ENCODE assay signal across 8 cellular contexts in the genomic region with DNA sequence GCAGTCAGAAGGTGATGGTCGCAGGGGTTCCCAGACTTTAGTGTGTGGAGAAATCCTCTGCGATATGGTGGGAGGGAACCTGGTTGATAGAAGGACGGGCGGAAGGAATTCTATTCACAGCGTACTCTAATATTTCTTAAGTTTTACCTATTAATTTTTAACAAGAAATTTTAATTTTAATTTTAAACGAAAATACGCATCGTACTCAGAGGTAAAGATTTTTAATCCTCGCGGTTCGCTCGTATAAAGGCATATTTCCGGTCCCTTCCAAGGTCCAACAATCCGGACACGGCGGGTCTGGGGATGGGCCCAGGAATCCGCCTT. TPM values are rescaled to one million over a fixed set of nuclear protein-coding genes. Genes with fewer than 3 reads are reported as not detected.
DNase-seq lines count a peak whose midpoint lies in the region; ATAC-seq and TF ChIP-seq lines count a peak whose summit lies in the region.

No MANE protein-coding gene starts in this region.

- H3K4ac ChIP-seq in IMR-90 (ENCODE audit: low read depth, low read length) = peak overlapping the region; percentile 81

- dilution Hi-C loops in IMR-90 (cut with HindIII; ENCODE audit: low sequenced_read_pairs, unreplicated experiment) = no loop called here

- peak overlapping the region; percentile 69 for H3K9ac ChIP-seq in IMR-90 (ENCODE audit: low read depth, low read length)

- WGBS in IMR-90 (ENCODE audit: extremely low coverage in 2 of 2, insufficient read length in 1 of 2), 2 experiments = 2% methylated on average over 8 of the region's 17 CpGs; no CpG with 5 or more reads in 1 of the 2 experiments

- in situ Hi-C loops in IMR-90 (cut with MboI; ENCODE audit: low sequenced_read_pairs) = no loop called here

- peak overlapping the region; percentile 91 for H2AFZ ChIP-seq in IMR-90 (replicated peaks; ENCODE audit: low read length, poor library complexity)

- ATAC-seq in IMR-90 (ENCODE audit: low read depth) (no peak), naive B cell (ENCODE audit: low read depth in 2 of 2) (no peak), GM21367 (IDR thresholded peaks at IDR 0.05; ENCODE audit: unreplicated experiment) (no peak), HG02938 (IDR thresholded peaks at IDR 0.05; ENCODE audit: unreplicated experiment) (no peak)
- ATAC-seq in central memory CD8-positive, alpha-beta T cell (replicated peaks; ENCODE audit: extremely low read depth, poor library complexity, severe bottlenecking) = no peak

- peaks cover 30% of the 10 kb centered on the region for H3K4me1 ChIP-seq in IMR-90 (ENCODE audit: control insufficient read depth, insufficient read depth, low read length)

- no peak overlapping the region for H4K91ac ChIP-seq in IMR-90 (ENCODE audit: insufficient read depth, low read depth, low read length)

- no peak for TF ChIP-seq RAD21 in IMR-90 (IDR thresholded peaks at IDR 0.05; ENCODE audit: low read length)

- peak overlapping the region; percentile 48; the same call in 1 of the 2 replicates for H3K18ac ChIP-seq in IMR-90 (ENCODE audit: low read depth, low read length)

- intact Hi-C loops in IMR-90 (cut with micrococcal nuclease) = loop anchor here (5.0 to 10.0 kb wide), 2 partner anchors 225 to 738 kb away; no protein-coding TSS in a partner anchor

- peak overlapping the region; percentile 84 for H3K4me3 Mint-ChIP-seq in central memory CD8-positive, alpha-beta T cell
- H3K4me3 Mint-ChIP-seq in naive B cell = peak overlapping the region in 7 of 8 donors; percentile 79 to 94 (median 89)

- peak overlapping the region; percentile 66 for H3K4me3 ChIP-seq in AG04450 (ENCODE audit: low read depth, low read length)
- peak overlapping the region; percentile 92 for H3K4me3 ChIP-seq in IMR-90 (ENCODE audit: insufficient read depth, low read depth, low read length)

- H3K27ac Mint-ChIP-seq in central memory CD8-positive, alpha-beta T cell (ENCODE audit: low read depth) = peak overlapping the region; percentile 92
- H3K27ac Mint-ChIP-seq in naive B cell = peak overlapping the region in 5 of 6 donors; percentile 67 to 92 (median 84)

- H3K4me1 Mint-ChIP-seq in central memory CD8-positive, alpha-beta T cell = peaks cover 15% of the 10 kb centered on the region
- H3K4me1 Mint-ChIP-seq in naive B cell = peaks cover 19 to 41% (median 24%) of the 10 kb centered on the region in 3 donors

- H2AK5ac ChIP-seq in IMR-90 (ENCODE audit: low read depth, low read length) = peak overlapping the region; percentile 10

- no peaks in the 10 kb centered on the region for H4K20me1 ChIP-seq in IMR-90 (ENCODE audit: insufficient read depth, low read length)

- H3K14ac ChIP-seq in IMR-90 (replicated peaks; ENCODE audit: low read depth, low read length) = peak overlapping the region; percentile 78

- no peak overlapping the region for H2BK5ac ChIP-seq in IMR-90 (ENCODE audit: low read depth, low read length, poor library complexity, severe bottlenecking)

- H3K27ac ChIP-seq in AG04450 (ENCODE audit: low read depth, low read length) (no peak overlapping the region), IMR-90 (ENCODE audit: insufficient read depth, low read length) (peak overlapping the region; percentile 5; the same call in 1 of the 2 replicates)

- H4K5ac ChIP-seq in IMR-90 (ENCODE audit: low read depth, low read length) = peak overlapping the region; percentile 58; the same call in 1 of the 2 replicates

- DNase-seq in AG04450 (ENCODE audit: low read depth, low spot score) (no peak), IMR-90 (no peak), naive B cell (no peak), inferior parietal cortex (ENCODE audit: extremely low spot score) (no peak), SKM-1 (lab: John Stamatoyannopoulos, UW; ENCODE audit: unreplicated experiment) (no peak)
- DNase-seq in central memory CD8-positive, alpha-beta T cell (ENCODE audit: low spot score in 2 of 2) = no peak

- no peak overlapping the region for H2BK15ac ChIP-seq in IMR-90 (ENCODE audit: low read depth, low read length)

- CTCF ChIA-PET in AG04450 (lab: Charles Lee) (interaction anchor here (0.8 to 12.2 kb wide), 7 partner anchors 13 to 191 kb away, joined by 3 to 152 read pairs (median 3); partner anchors contain the start of gene TMEM106C), IMR-90 (lab: Yijun Ruan, JAX) (interaction anchor here (0.7 to 1.0 kb wide), 4 partner anchors 12 to 66 kb away, joined by 3 to 4 read pairs (median 4); no protein-coding TSS in a partner anchor)

- no peak overlapping the region for H2BK20ac ChIP-seq in IMR-90 (ENCODE audit: low read depth, low read length)

- peaks cover 1% of the 10 kb centered on the region for H3K36me3 Mint-ChIP-seq in central memory CD8-positive, alpha-beta T cell (ENCODE audit: insufficient read depth)
- H3K36me3 Mint-ChIP-seq in naive B cell = no peaks in the 10 kb centered on the region

- H3K9me3 ChIP-seq in AG04450 (ENCODE audit: control insufficient read depth, insufficient read depth, low read length) = no peaks in the 10 kb centered on the region
- H3K9me3 ChIP-seq in IMR-90 (ENCODE audit: control insufficient read depth, insufficient read depth, low read length) = no peaks in the 10 kb centered on the region

- H3K36me3 ChIP-seq in IMR-90 (ENCODE audit: control insufficient read depth, insufficient read depth, low read length) = no peaks in the 10 kb centered on the region

- H3K9me3 Mint-ChIP-seq in central memory CD8-positive, alpha-beta T cell = no peaks in the 10 kb centered on the region
- H3K9me3 Mint-ChIP-seq in naive B cell = no peaks in the 10 kb centered on the region

- POLR2A ChIA-PET in AG04450 (lab: Yijun Ruan, JAX) = no interaction called here
- POLR2A ChIA-PET in IMR-90 (lab: Charles Lee; ENCODE audit: unreplicated experiment) = no interaction called here

- peak overlapping the region; percentile 89; the same call in 1 of the 2 replicates for H3K23ac ChIP-seq in IMR-90 (ENCODE audit: low read depth, low read length)

- peaks cover 0 to 11% of the 10 kb centered on the region in 2 experiments; a peak in 1 of 4 replicates for H3K79me1 ChIP-seq in IMR-90 (ENCODE audit: low read depth in 1 of 2, low read length in 2 of 2)

- H4K8ac ChIP-seq in IMR-90 (ENCODE audit: low read depth in 2 of 2, low read length in 2 of 2) = peak overlapping the region; percentile 78 to 92; a peak in 2 of 4 replicates

- H2BK120ac ChIP-seq in IMR-90 (ENCODE audit: low read depth, low read length) = no peak overlapping the region

- H3K9me1 ChIP-seq in IMR-90 (ENCODE audit: insufficient read depth, low read length) = peaks cover 10% of the 10 kb centered on the region; the same call in 1 of the 2 replicates

- no peak overlapping the region for H2AK9ac ChIP-seq in IMR-90 (replicated peaks; ENCODE audit: low read depth, low read length, poor library complexity)

- H3K27me3 ChIP-seq in AG04450 (ENCODE audit: control insufficient read depth, insufficient read depth, low read length) = no peaks in the 10 kb centered on the region
- H3K27me3 ChIP-seq in IMR-90 (ENCODE audit: control insufficient read depth, insufficient read depth, low read length) = no peaks in the 10 kb centered on the region

- no peak overlapping the region for H3K56ac ChIP-seq in IMR-90 (ENCODE audit: extremely low read depth, insufficient read depth, low read length)

- peak overlapping the region; percentile 84 for H3K4me2 ChIP-seq in IMR-90 (ENCODE audit: low read depth, low read length)

- no peak for TF ChIP-seq CTCF in AG04450 (IDR thresholded peaks at IDR 0.05; ENCODE audit: low read depth, low read length)
- TF ChIP-seq CTCF in IMR-90 (conservative IDR thresholded peaks at IDR 0.05; ENCODE audit: low read depth, low read length) = no peak

- no TSS peak for BruUV-seq in IMR-90 (replicated peaks; lab: Mats Ljungman, UMichigan)

- H3K27me3 Mint-ChIP-seq in central memory CD8-positive, alpha-beta T cell = no peaks in the 10 kb centered on the region
- no peaks in the 10 kb centered on the region for H3K27me3 Mint-ChIP-seq in naive B cell

- no peak for TF ChIP-seq POLR2A in IMR-90 (IDR thresholded peaks at IDR 0.05; ENCODE audit: low read depth, low read length)

TF ChIP-seq in IMR-90, 13 proteins besides CTCF, POLR2A, EP300 and RAD21:
- TF ChIP-seq RFX5 (IDR thresholded peaks at IDR 0.05; ENCODE audit: low read depth, low read length) (no peak), CHD1 (IDR thresholded peaks at IDR 0.05; ENCODE audit: low read depth, low read length) (no peak), MAFK (IDR thresholded peaks at IDR 0.05; ENCODE audit: low read depth, low read length) (no peak)

RNA-seq across cellular contexts. Expression of gene SLC48A1, which starts 0.3 kb away (rescaled TPM):
- polyA plus RNA-seq in AG04450 (2011; rRNA removed) = 7.8 and 9.0 TPM in 2 replicates
- polyA minus RNA-seq in AG04450 (2011; rRNA and poly(A)+ RNA removed) = 9.3 and 12.2 TPM in 2 replicates
- 4.4 and 4.8 TPM in 2 replicates for total RNA-seq in IMR-90 (2012; rRNA removed)
- 5.9 and 6.0 TPM in 2 replicates for polyA plus RNA-seq in IMR-90 (2012; rRNA removed)
- polyA plus RNA-seq in IMR-90 (2012; cell fraction: cytosol; rRNA removed) = 4.1 and 10.3 TPM in 2 replicates
- 10.0 and 10.3 TPM in 2 replicates for polyA plus RNA-seq in IMR-90 (2012; cell fraction: nucleus; rRNA removed; ENCODE audit: low replicate concordance)
- polyA plus RNA-seq in naive B cell (ENCODE audit: low read depth in 6 of 6) = 10 to 100 TPM; 12.2 to 18.3 (median 13.9) TPM

RNA-seq across cellular contexts. Expression of gene RAPGEF3, which starts 14.0 kb away (rescaled TPM):
- polyA plus RNA-seq in AG04450 (2011; rRNA removed) (1.7 and 2.1 TPM in 2 replicates), IMR-90 (2012; rRNA removed) (2.0 and 2.9 TPM in 2 replicates), naive B cell (ENCODE audit: low read depth in 6 of 6) (1 to 10 TPM in 2 of 6 donors, under 1 TPM in 3, not detected in 1; 0.39 to 2.6 (median 0.52) TPM)
- polyA minus RNA-seq in AG04450 (2011; rRNA and poly(A)+ RNA removed) = 2.7 and 3.4 TPM in 2 replicates
- 0.83 and 1.3 TPM in 2 replicates for total RNA-seq in IMR-90 (2012; rRNA removed)
- 1.7 TPM in 2 replicates for polyA plus RNA-seq in IMR-90 (2012; cell fraction: cytosol; rRNA removed)
- polyA plus RNA-seq in IMR-90 (2012; cell fraction: nucleus; rRNA removed; ENCODE audit: low replicate concordance) = 11.2 and 11.8 TPM in 2 replicates

RNA-seq across cellular contexts. Expression of gene HDAC7, which starts 47.0 kb away (rescaled TPM):
- polyA plus RNA-seq in AG04450 (2011; rRNA removed) = 17.1 and 22.1 TPM in 2 replicates
- 22.5 and 25.5 TPM in 2 replicates for polyA minus RNA-seq in AG04450 (2011; rRNA and poly(A)+ RNA removed)
- 10.4 and 10.6 TPM in 2 replicates for total RNA-seq in IMR-90 (2012; rRNA removed)
- polyA plus RNA-seq in IMR-90 (2012; rRNA removed) = 64.7 and 65.1 TPM in 2 replicates
- polyA plus RNA-seq in IMR-90 (2012; cell fraction: cytosol; rRNA removed) = 51.5 and 60.5 TPM in 2 replicates
- polyA plus RNA-seq in IMR-90 (2012; cell fraction: nucleus; rRNA removed; ENCODE audit: low replicate concordance) = 183 and 377 TPM in 2 replicates
- polyA plus RNA-seq in naive B cell (ENCODE audit: low read depth in 6 of 6) = 10 to 100 TPM in 1 of 6 donors, 1 to 10 TPM in 5; 4.5 to 17.1 (median 7.0) TPM

RNA-seq across cellular contexts. Expression of gene ENDOU, which starts 47.4 kb away (rescaled TPM):
- polyA plus RNA-seq in AG04450 (2011; rRNA removed) = 0.07 and 0.10 TPM in 2 replicates
- 0.09 TPM in 1 of 2 replicates, not detected in the other for polyA minus RNA-seq in AG04450 (2011; rRNA and poly(A)+ RNA removed)
- total RNA-seq in IMR-90 (2012; rRNA removed) = under 0.01 TPM in 2 replicates
- 0.07 and 0.09 TPM in 2 replicates for polyA plus RNA-seq in IMR-90 (2012; rRNA removed)
- 0.03 TPM in 1 of 2 replicates, not detected in the other for polyA plus RNA-seq in IMR-90 (2012; cell fraction: cytosol; rRNA removed)
- polyA plus RNA-seq in IMR-90 (2012; cell fraction: nucleus; rRNA removed; ENCODE audit: low replicate concordance) = 0.11 and 0.15 TPM in 2 replicates
- under 1 TPM in 1 of 6 donors, not detected in 5; 0.21 TPM for polyA plus RNA-seq in naive B cell (ENCODE audit: low read depth in 6 of 6)
